ENCODE assay signal across 8 cellular contexts in the genomic region with DNA sequence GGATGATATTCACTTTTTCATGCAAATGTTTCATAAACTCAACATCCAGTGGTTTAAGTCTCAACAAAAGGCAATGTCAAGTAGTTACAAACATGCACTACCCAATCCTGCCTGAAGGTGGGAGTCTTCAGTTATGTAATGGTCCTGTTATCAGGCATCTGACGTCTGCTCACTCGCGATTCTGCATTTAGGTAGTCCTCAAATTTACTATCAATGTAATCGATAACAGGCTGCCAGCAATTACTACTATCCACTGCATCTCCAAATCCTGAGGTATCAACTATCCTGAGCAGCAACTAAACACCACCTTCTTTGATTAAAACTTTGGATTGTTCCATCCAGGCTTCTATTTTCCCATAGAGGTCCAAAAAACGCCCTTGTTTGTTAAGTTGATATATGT. TPM values are rescaled to one million over a fixed set of nuclear protein-coding genes. Genes with fewer than 3 reads are reported as not detected.
DNase-seq lines count a peak whose midpoint lies in the region; ATAC-seq, FAIRE-seq and TF ChIP-seq lines count a peak whose summit lies in the region.

No MANE protein-coding gene starts in this region.

- peaks cover 32% of the 10 kb centered on the region for H3K4me1 ChIP-seq in HUES48 (ENCODE audit: control insufficient read depth, insufficient read depth, low read length)

- no peaks in the 10 kb centered on the region for H3K9me3 ChIP-seq in HUES48 (ENCODE audit: control insufficient read depth, insufficient read depth, low read length)

- intact Hi-C loops in sciatic nerve (cut with DNase I), result no loop called here

- TF ChIP-seq CTCF in D721Med (IDR thresholded peaks at IDR 0.05; ENCODE audit: insufficient read depth, missing control alignments) (peak; percentile 71), astrocyte of the spinal cord (IDR thresholded peaks at IDR 0.05; ENCODE audit: low read depth, low read length) (peak; percentile 69)

- no peaks in the 10 kb centered on the region for H3K36me3 ChIP-seq in HUES48 (ENCODE audit: control insufficient read depth, insufficient read depth, low read length)

- peak overlapping the region; percentile 74 for H3K27ac ChIP-seq in HUES48 (ENCODE audit: low read depth, low read length)

- H3K27me3 ChIP-seq in HUES48 (ENCODE audit: control insufficient read depth, insufficient read depth, low read length), result no peaks in the 10 kb centered on the region

- FAIRE-seq in D721Med (lab: Jason Lieb, UNC), result no peak

- no peak overlapping the region for H3K9ac ChIP-seq in HUES48 (ENCODE audit: low read depth, low read length)

- ATAC-seq in sciatic nerve, result no peak
- ATAC-seq in HG03460 (IDR thresholded peaks at IDR 0.05; ENCODE audit: unreplicated experiment), result no peak

- DNase-seq in D721Med (ENCODE audit: insufficient read length, low spot score) (no peak), SHP77 (lab: John Stamatoyannopoulos, UW) (peak; percentile 54), astrocyte of the spinal cord (ENCODE audit: low read depth, low spot score) (peak; percentile 43), islet precursor cell (peak; percentile 83), sciatic nerve (ENCODE audit: low spot score) (no peak)
- DNase-seq in stimulated activated CD4-positive, alpha-beta T cell treated with anti-CD3 and anti-CD28 coated beads, Interleukin-2, amount 100 ng/mL, for 48 hours, result peak; percentile 42 to 47

- H3K4me3 ChIP-seq in HUES48 (ENCODE audit: low read depth, low read length), result peak overlapping the region; percentile 10
- no peak overlapping the region for H3K4me3 ChIP-seq in astrocyte of the spinal cord (ENCODE audit: low read depth, low read length)

- in situ Hi-C loops in astrocyte of the spinal cord (cut with HindIII; ENCODE audit: low sequenced_read_pairs), result no loop called here

RNA-seq across cellular contexts. Expression of gene NLRP12, which starts 51.2 kb away (rescaled TPM):
- 1.7 TPM for total RNA-seq in sciatic nerve

Comparison
In these comparisons a context has a peak if more than half of its experiments do, and no peak if none do; other contexts are left out.
1. DNase-seq: peak in SHP77 (2 of 2), astrocyte of the spinal cord (single experiment), islet precursor cell (single experiment) and stimulated activated CD4-positive, alpha-beta T cell treated with anti-CD3 and anti-CD28 coated beads, Interleukin-2, amount 100 ng/mL, for 48 hours (2 of 2); none in D721Med (single experiment) and sciatic nerve (single experiment).